ENCODE assay signal across 24 cellular contexts in the genomic region with DNA sequence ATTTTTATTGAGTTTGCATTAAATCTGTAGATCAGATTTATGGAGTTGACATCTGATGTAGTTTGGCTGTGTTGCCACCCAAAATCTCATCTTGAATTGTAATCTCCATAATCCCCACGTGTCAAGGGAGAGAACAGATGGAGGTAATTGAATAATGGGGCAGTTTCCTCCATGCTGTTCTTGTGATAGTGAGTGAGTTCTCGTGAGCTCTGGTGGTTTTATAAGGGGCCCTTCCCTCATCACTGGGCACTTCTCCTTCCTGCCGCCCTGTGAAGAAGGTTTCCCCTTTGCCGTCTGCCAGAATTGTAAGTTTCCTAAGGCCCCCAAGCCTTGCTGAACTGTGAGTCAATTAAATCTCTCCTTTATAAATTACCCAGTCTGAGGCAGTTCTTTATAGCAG. TPM values are rescaled to one million over a fixed set of nuclear protein-coding genes. Genes with fewer than 3 reads are reported as not detected.
DNase-seq lines count a peak whose midpoint lies in the region; TF ChIP-seq lines count a peak whose summit lies in the region.
"Had no signal": no experiment of that assay in that cellular context is flagged by ENCODE, and none has a peak within 500 bp of the region (broad histone marks: within the 10 kb centered on the region; RNA-seq: fewer than 3 reads in every experiment).

No MANE protein-coding gene starts in this region.

- H3K4me1 ChIP-seq in thyroid gland (peaks cover 36% of the 10 kb centered on the region in 2 donors), right atrium auricular region (peaks cover 0 to under 1% of the 10 kb centered on the region in 2 donors)
- H3K4me1 ChIP-seq: Caco-2, left lung, psoas muscle had no signal

- peaks cover 2% of the 10 kb centered on the region for H3K27me3 Mint-ChIP-seq in glutamatergic neuron (ENCODE audit: unreplicated experiment)
- H3K27me3 Mint-ChIP-seq: activated CD4-positive, alpha-beta memory T cell treated with anti-CD3 and anti-CD28 coated beads for 36 hours had no signal

- TF ChIP-seq CTCF in glutamatergic neuron (IDR thresholded peaks at IDR 0.05; ENCODE audit: partially characterized antibody, unreplicated experiment) (no peak), thyroid gland (IDR thresholded peaks at IDR 0.05) (no peak), right atrium auricular region (IDR thresholded peaks at IDR 0.05) (no peak)

- H3K4me3 Mint-ChIP-seq in glutamatergic neuron (ENCODE audit: unreplicated experiment), result peak overlapping the region; percentile 81
- H3K4me3 Mint-ChIP-seq: activated CD4-positive, alpha-beta memory T cell treated with anti-CD3 and anti-CD28 coated beads for 36 hours had no signal

- 58 to 64% methylated on average over 4 of the region's 4 CpGs for WGBS in thyroid gland, 2 donors

- H3K9me3 ChIP-seq in thyroid gland (no peaks in the 10 kb centered on the region), right atrium auricular region (no peaks in the 10 kb centered on the region)
- H3K9me3 ChIP-seq: Caco-2, heart right ventricle, left lung, psoas muscle, thoracic aorta had no signal

- DNase-seq in NCI-H2171 treated with DMSO at 0.1 percent for 48 hours (lab: John Stamatoyannopoulos, UW) (peak; percentile 12), NCI-H2171 (lab: John Stamatoyannopoulos, UW) (no peak), NCI-H82 (lab: John Stamatoyannopoulos, UW) (peak; percentile 93), glutamatergic neuron (no peak), thyroid gland (no peak), globus pallidus (ENCODE audit: low spot score) (no peak), erythroblast (lab: John Stamatoyannopoulos, UW) (no peak), right atrium auricular region (ENCODE audit: low spot score) (no peak)
- DNase-seq: activated CD4-positive, alpha-beta memory T cell treated with anti-CD3 and anti-CD28 coated beads for 36 hours; activated CD4-positive, CD25-positive, alpha-beta regulatory T cell; activated gamma-delta T cell; amygdala; Caco-2; dermis blood vessel endothelial cell; heart right ventricle; left lung; NCI-H2107; NCI-H510A treated with DMSO at 0.1 percent for 48 hours; psoas muscle; small intestine; stimulated activated naive CD4-positive, alpha-beta T cell treated with Interleukin-2 at 50 U/mL for 16 hours; T1000 had no signal

- TF ChIP-seq POLR2A in thyroid gland (IDR thresholded peaks at IDR 0.05) (peak in 1 of 2 donors; percentile 13), erythroblast (IDR thresholded peaks at IDR 0.05; ENCODE audit: low read length) (no peak)

- H3K36me3 ChIP-seq in thyroid gland (no peaks in the 10 kb centered on the region), right atrium auricular region (peaks cover 11% of the 10 kb centered on the region)

- H3K36me3 Mint-ChIP-seq in glutamatergic neuron (ENCODE audit: unreplicated experiment), result no peaks in the 10 kb centered on the region

- peaks cover 30% of the 10 kb centered on the region for H3K4me1 Mint-ChIP-seq in glutamatergic neuron (ENCODE audit: low read depth, unreplicated experiment)

- H3K4me3 ChIP-seq in thyroid gland (replicated peaks in 1 of 3), result no peak overlapping the region
- no peak overlapping the region for H3K4me3 ChIP-seq in right atrium auricular region
- H3K4me3 ChIP-seq: heart right ventricle, left lung, psoas muscle, thoracic aorta had no signal

- peaks cover 4% of the 10 kb centered on the region for H3K9me3 Mint-ChIP-seq in glutamatergic neuron (ENCODE audit: unreplicated experiment)
- H3K9me3 Mint-ChIP-seq: activated CD4-positive, alpha-beta memory T cell treated with anti-CD3 and anti-CD28 coated beads for 36 hours had no signal

- intact Hi-C loops in thyroid gland (cut with DNase I), result no loop called here

- H3K27ac ChIP-seq in thyroid gland (peak overlapping the region; percentile 50 to 83 (median 80)), right atrium auricular region (no peak overlapping the region)
- H3K27ac ChIP-seq: 22Rv1, heart right ventricle, left lung, psoas muscle, thoracic aorta had no signal

- peak overlapping the region; percentile 95 for H3K27ac Mint-ChIP-seq in glutamatergic neuron (ENCODE audit: unreplicated experiment)
- H3K27ac Mint-ChIP-seq: activated CD4-positive, alpha-beta memory T cell treated with anti-CD3 and anti-CD28 coated beads for 36 hours had no signal

- H3K27me3 ChIP-seq in thyroid gland (no peaks in the 10 kb centered on the region), right atrium auricular region (no peaks in the 10 kb centered on the region)
- H3K27me3 ChIP-seq: heart right ventricle, left lung had no signal

RNA-seq across cellular contexts. Expression of gene ZC3H15, which starts 32.2 kb away (rescaled TPM):
- total RNA-seq in glutamatergic neuron (ENCODE audit: unreplicated experiment) (79.7 TPM), thyroid gland (10 to 100 TPM; 56.1 to 74.8 (median 67.5) TPM), right atrium auricular region (10 to 100 TPM; 38.3 to 41.6 TPM)

Comparison
In these comparisons a context has a peak if more than half of its experiments do, and no peak if none do; other contexts are left out.
1. DNase-seq: peak in NCI-H2171 treated with DMSO at 0.1 percent for 48 hours (single experiment) and NCI-H82 (single experiment); none in NCI-H2171 (single experiment), glutamatergic neuron (single experiment), thyroid gland (0 of 2), globus pallidus (single experiment), erythroblast (0 of 2) and right atrium auricular region (single experiment).
2. H3K27ac ChIP-seq: peak in thyroid gland (3 of 3); none in right atrium auricular region (0 of 2).